In the genomic region with DNA sequence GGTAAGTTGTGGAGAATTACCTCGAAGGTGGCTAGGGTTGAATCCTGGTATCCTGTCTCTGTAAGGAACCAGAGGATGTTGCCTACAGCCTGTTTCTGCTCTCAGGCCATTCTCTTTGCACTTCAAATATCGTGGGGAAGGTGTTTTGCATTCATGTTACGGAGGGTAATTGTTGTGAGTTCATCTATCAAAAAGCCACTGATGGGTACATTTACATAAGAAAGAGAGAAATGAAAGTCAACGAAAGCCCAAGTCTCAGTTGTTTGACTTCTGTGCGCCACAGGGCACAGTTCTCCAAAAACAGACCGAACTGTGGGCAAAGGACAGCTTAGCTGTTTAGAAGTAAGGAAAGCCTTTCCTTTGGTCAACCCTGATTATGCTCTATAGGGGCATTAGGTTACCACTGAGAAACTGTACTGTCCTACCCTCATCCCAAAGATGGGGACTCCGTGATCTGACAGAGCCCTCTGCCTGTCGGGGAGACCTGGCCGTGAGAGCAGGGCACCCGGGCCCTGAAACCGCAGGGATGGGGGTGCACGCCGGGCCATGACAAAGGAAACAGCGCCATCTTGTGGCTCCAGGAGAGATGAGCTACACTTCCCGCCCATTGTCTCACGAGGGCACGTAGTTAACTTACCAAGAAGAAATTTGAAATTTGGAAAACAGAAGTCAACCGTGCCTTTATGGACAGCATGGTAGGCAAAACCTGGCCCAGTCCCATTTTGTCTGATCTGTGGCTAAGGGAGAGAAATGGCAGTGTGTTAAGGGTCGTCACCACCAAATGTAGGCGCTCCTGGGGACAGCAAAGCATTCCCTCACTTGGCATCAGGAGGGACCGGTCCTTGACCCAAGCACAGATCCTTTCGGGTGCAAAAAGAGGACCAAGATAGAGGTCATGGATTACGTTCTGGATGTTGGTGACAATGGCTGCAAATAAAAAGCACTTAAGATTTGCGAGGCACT, we compare ENCODE assay signal across 1 cellular context.
TF ChIP-seq lines count a peak whose summit lies in the region.

No MANE protein-coding gene starts in this region.

TF ChIP-seq in SK-N-SH treated with all-trans-retinoic acid at 6 μM for 48 hours, 23 proteins besides CTCF, POLR2A, EP300 and RAD21 (continued from another document):
- TF ChIP-seq, protein P1, sequence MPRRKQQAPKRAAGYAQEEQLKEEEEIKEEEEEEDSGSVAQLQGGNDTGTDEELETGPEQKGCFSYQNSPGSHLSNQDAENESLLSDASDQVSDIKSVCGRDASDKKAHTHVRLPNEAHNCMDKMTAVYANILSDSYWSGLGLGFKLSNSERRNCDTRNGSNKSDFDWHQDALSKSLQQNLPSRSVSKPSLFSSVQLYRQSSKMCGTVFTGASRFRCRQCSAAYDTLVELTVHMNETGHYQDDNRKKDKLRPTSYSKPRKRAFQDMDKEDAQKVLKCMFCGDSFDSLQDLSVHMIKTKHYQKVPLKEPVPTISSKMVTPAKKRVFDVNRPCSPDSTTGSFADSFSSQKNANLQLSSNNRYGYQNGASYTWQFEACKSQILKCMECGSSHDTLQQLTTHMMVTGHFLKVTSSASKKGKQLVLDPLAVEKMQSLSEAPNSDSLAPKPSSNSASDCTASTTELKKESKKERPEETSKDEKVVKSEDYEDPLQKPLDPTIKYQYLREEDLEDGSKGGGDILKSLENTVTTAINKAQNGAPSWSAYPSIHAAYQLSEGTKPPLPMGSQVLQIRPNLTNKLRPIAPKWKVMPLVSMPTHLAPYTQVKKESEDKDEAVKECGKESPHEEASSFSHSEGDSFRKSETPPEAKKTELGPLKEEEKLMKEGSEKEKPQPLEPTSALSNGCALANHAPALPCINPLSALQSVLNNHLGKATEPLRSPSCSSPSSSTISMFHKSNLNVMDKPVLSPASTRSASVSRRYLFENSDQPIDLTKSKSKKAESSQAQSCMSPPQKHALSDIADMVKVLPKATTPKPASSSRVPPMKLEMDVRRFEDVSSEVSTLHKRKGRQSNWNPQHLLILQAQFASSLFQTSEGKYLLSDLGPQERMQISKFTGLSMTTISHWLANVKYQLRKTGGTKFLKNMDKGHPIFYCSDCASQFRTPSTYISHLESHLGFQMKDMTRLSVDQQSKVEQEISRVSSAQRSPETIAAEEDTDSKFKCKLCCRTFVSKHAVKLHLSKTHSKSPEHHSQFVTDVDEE (CRISPR knock-in tag; IDR thresholded peaks at IDR 0.05), result no peak
- no peak for TF ChIP-seq TOX (CRISPR knock-in tag; IDR thresholded peaks at IDR 0.05; ENCODE audit: borderline replicate concordance)
- no peak for TF ChIP-seq ZNF70 (CRISPR knock-in tag; IDR thresholded peaks at IDR 0.05)
- no peak for TF ChIP-seq ZFP30 (CRISPR knock-in tag; IDR thresholded peaks at IDR 0.05)
- no peak for TF ChIP-seq ISL1 (CRISPR knock-in tag; IDR thresholded peaks at IDR 0.05)
- no peak for TF ChIP-seq CREB5 (CRISPR knock-in tag; IDR thresholded peaks at IDR 0.05; ENCODE audit: low read depth)
- TF ChIP-seq ZNF8 (CRISPR knock-in tag; IDR thresholded peaks at IDR 0.05), result no peak
- TF ChIP-seq BACH2 (CRISPR knock-in tag; IDR thresholded peaks at IDR 0.05; ENCODE audit: borderline replicate concordance), result no peak
- TF ChIP-seq ESRRG (CRISPR knock-in tag; IDR thresholded peaks at IDR 0.05), result no peak
- TF ChIP-seq ZNF565 (CRISPR knock-in tag; conservative IDR thresholded peaks at IDR 0.05; ENCODE audit: low read depth), result no peak
- TF ChIP-seq, protein P2, sequence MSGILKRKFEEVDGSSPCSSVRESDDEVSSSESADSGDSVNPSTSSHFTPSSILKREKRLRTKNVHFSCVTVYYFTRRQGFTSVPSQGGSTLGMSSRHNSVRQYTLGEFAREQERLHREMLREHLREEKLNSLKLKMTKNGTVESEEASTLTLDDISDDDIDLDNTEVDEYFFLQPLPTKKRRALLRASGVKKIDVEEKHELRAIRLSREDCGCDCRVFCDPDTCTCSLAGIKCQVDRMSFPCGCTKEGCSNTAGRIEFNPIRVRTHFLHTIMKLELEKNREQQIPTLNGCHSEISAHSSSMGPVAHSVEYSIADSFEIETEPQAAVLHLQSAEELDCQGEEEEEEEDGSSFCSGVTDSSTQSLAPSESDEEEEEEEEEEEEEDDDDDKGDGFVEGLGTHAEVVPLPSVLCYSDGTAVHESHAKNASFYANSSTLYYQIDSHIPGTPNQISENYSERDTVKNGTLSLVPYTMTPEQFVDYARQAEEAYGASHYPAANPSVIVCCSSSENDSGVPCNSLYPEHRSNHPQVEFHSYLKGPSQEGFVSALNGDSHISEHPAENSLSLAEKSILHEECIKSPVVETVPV (CRISPR knock-in tag; IDR thresholded peaks at IDR 0.05), result no peak
- no peak for TF ChIP-seq TCF4 (CRISPR knock-in tag; IDR thresholded peaks at IDR 0.05; ENCODE audit: borderline replicate concordance)
- no peak for TF ChIP-seq POU6F1 (CRISPR knock-in tag; IDR thresholded peaks at IDR 0.05; ENCODE audit: borderline replicate concordance, low read depth)
- no peak for TF ChIP-seq ZFP3 (CRISPR knock-in tag; IDR thresholded peaks at IDR 0.05)
- no peak for TF ChIP-seq ZC3H10 (CRISPR knock-in tag; IDR thresholded peaks at IDR 0.05)
- TF ChIP-seq RARB (CRISPR knock-in tag; IDR thresholded peaks at IDR 0.05), result no peak
